ENCODE assay signal across 1 cellular context in genomic region chr2:182077451-182078142, GRCh38.
TF ChIP-seq lines count a peak whose summit lies in the region.

No MANE protein-coding gene starts in this region.

TF ChIP-seq in HepG2, 621 proteins besides CTCF, POLR2A, EP300 and RAD21 (continued from another document):
- no peak for TF ChIP-seq AFF4 (CRISPR knock-in tag; IDR thresholded peaks at IDR 0.05)
- TF ChIP-seq NR2F6 (IDR thresholded peaks at IDR 0.05): no peak
- no peak for TF ChIP-seq NR2F6 (CRISPR knock-in tag; IDR thresholded peaks at IDR 0.05)
- TF ChIP-seq ZBTB43 (CRISPR knock-in tag; conservative IDR thresholded peaks at IDR 0.05): no peak
- TF ChIP-seq NFIB (CRISPR knock-in tag; IDR thresholded peaks at IDR 0.05; ENCODE audit: borderline replicate concordance): no peak
- no peak for TF ChIP-seq ZNF430 (CRISPR knock-in tag; IDR thresholded peaks at IDR 0.05)
- TF ChIP-seq ZNF281 (CRISPR knock-in tag; IDR thresholded peaks at IDR 0.05; ENCODE audit: borderline replicate concordance): no peak
- no peak for TF ChIP-seq SNAPC5 (CRISPR knock-in tag; IDR thresholded peaks at IDR 0.05; ENCODE audit: borderline replicate concordance)
- no peak for TF ChIP-seq NR0B2 (CRISPR knock-in tag; IDR thresholded peaks at IDR 0.05)
- TF ChIP-seq MIXL1 (CRISPR knock-in tag; IDR thresholded peaks at IDR 0.05): 0 out of 2 replicates have a peak, but pooled peaks have one; percentile 13
- 0 out of 2 replicates have a peak, but pooled peaks have one; percentile 20 for TF ChIP-seq ARID3A (IDR thresholded peaks at IDR 0.05; ENCODE audit: low read depth, low read length)
- TF ChIP-seq ZMAT3 (CRISPR knock-in tag; conservative IDR thresholded peaks at IDR 0.05): no peak
- TF ChIP-seq ZNF501 (CRISPR knock-in tag; IDR thresholded peaks at IDR 0.05): peak; percentile 29; the same call in 1 of the 2 replicates
- no peak for TF ChIP-seq ZNF800 (CRISPR knock-in tag; IDR thresholded peaks at IDR 0.05)
- no peak for TF ChIP-seq ZNF44 (CRISPR knock-in tag; IDR thresholded peaks at IDR 0.05)
- no peak for TF ChIP-seq ZNF782 (CRISPR knock-in tag; IDR thresholded peaks at IDR 0.05; ENCODE audit: borderline replicate concordance)
- no peak for TF ChIP-seq THRA (CRISPR knock-in tag; IDR thresholded peaks at IDR 0.05; ENCODE audit: borderline replicate concordance)
- 0 out of 2 replicates have a peak, but pooled peaks have one; percentile 11 for TF ChIP-seq BCL6 (CRISPR knock-in tag; IDR thresholded peaks at IDR 0.05)
- TF ChIP-seq IKZF4 (CRISPR knock-in tag; IDR thresholded peaks at IDR 0.05; ENCODE audit: borderline replicate concordance, low read depth, not compliant biosample characterization): no peak
- no peak for TF ChIP-seq TRIM24 (CRISPR knock-in tag; IDR thresholded peaks at IDR 0.05)
- no peak for TF ChIP-seq U2AF2 (IDR thresholded peaks at IDR 0.05; ENCODE audit: low read depth, low read length)
- TF ChIP-seq ZNF331 (CRISPR knock-in tag; IDR thresholded peaks at IDR 0.05): no peak
- TF ChIP-seq ZNF749 (CRISPR knock-in tag; IDR thresholded peaks at IDR 0.05; ENCODE audit: borderline replicate concordance): 0 out of 2 replicates have a peak, but pooled peaks have one; percentile 35
- no peak for TF ChIP-seq FOXK2 (IDR thresholded peaks at IDR 0.05)
- TF ChIP-seq NRL (CRISPR knock-in tag; IDR thresholded peaks at IDR 0.05; ENCODE audit: borderline replicate concordance): no peak
- no peak for TF ChIP-seq MYC (CRISPR knock-in tag; IDR thresholded peaks at IDR 0.05; ENCODE audit: borderline replicate concordance)
- no peak for TF ChIP-seq GTF3A (CRISPR knock-in tag; conservative IDR thresholded peaks at IDR 0.05)
- no peak for TF ChIP-seq SP4 (CRISPR knock-in tag; IDR thresholded peaks at IDR 0.05)
- TF ChIP-seq ZFP36L1 (CRISPR knock-in tag; IDR thresholded peaks at IDR 0.05): 0 out of 2 replicates have a peak, but pooled peaks have one; percentile 27
- TF ChIP-seq SIX1 (CRISPR knock-in tag; IDR thresholded peaks at IDR 0.05; ENCODE audit: borderline replicate concordance): no peak
- no peak for TF ChIP-seq SOX6 (IDR thresholded peaks at IDR 0.05)
- TF ChIP-seq SOX6 (CRISPR knock-in tag; IDR thresholded peaks at IDR 0.05): no peak
- TF ChIP-seq ZBTB33 (CRISPR knock-in tag; IDR thresholded peaks at IDR 0.05): no peak
- no peak for TF ChIP-seq ZNF598 (CRISPR knock-in tag; IDR thresholded peaks at IDR 0.05; ENCODE audit: borderline replicate concordance)
- no peak for TF ChIP-seq ZNF329 (CRISPR knock-in tag; IDR thresholded peaks at IDR 0.05; ENCODE audit: low read depth)
- TF ChIP-seq RFX1 (IDR thresholded peaks at IDR 0.05): no peak
- TF ChIP-seq ZSCAN29 (CRISPR knock-in tag; conservative IDR thresholded peaks at IDR 0.05): no peak
- TF ChIP-seq ZNF121 (CRISPR knock-in tag; IDR thresholded peaks at IDR 0.05): no peak
TF ChIP-seq in HepG2: peak in this region for 10.
